Comparison of ENCODE assay signal across 8 cellular contexts in the genomic region with DNA sequence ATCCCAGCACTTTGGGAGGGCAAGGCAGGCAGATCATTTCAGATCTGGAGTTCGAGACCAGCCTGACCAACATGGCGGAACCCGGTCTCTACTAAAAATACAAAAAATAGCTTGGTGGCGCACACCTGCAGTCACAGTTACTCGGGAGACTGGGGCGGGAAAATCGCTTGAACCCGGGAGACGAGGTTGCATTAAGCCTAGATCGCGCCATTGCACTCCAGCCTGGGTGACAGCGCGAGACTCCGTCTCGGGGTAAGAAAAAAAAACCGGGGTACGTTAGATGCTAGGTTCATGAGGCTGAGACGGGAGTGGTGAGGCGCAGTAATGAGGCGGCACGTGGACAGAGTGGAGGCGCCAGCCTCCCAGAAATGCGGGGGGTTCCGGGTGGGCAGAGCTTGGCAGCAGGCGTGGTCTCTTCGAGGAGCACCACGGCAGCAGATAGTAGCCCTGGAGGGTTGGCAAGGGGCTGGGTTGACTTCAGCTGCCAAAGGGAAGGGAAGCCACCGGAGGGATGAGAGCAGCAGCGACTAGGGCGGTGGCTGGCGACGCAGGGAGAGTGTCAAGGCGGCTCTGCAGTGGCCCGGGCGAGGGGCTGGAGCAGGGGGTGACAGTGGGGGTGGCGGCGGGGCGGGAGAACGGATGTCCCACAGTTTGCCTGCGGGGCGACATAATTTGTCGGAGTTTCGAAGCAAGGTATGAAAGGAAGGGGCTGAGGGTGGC. TPM values are rescaled to one million over a fixed set of nuclear protein-coding genes. Genes with fewer than 3 reads are reported as not detected.
A peak's percentile ranks its signal among the peaks of the same experiment; 100 is the strongest.
DNase-seq lines count a peak whose midpoint lies in the region; ATAC-seq and TF ChIP-seq lines count a peak whose summit lies in the region.

No MANE protein-coding gene starts in this region.

- H3K27me3 Mint-ChIP-seq in brain (peaks cover 5% of the 10 kb centered on the region), memory B cell (no peaks in the 10 kb centered on the region)

- H3K4me1 ChIP-seq in vagina, result peaks cover 33% of the 10 kb centered on the region

- no peak for TF ChIP-seq POLR2A in vagina (IDR thresholded peaks at IDR 0.05)

- H3K27ac Mint-ChIP-seq in brain, result peak overlapping the region; percentile 55 to 98 (median 82)
- H3K27ac Mint-ChIP-seq in memory B cell, result peak overlapping the region; percentile 97

- peaks cover 0 to 36% of the 10 kb centered on the region in 2 donors for H3K36me3 ChIP-seq in vagina

- TF ChIP-seq CTCF in brain (conservative IDR thresholded peaks at IDR 0.05) (no peak), vagina (IDR thresholded peaks at IDR 0.05) (no peak)

- ATAC-seq in memory B cell (ENCODE audit: low read depth) (no peak), HG03095 (IDR thresholded peaks at IDR 0.05; ENCODE audit: unreplicated experiment) (no peak), HG02852 (IDR thresholded peaks at IDR 0.05; ENCODE audit: unreplicated experiment) (no peak)

- H3K4me1 Mint-ChIP-seq in brain (peaks cover 54% of the 10 kb centered on the region), memory B cell (peaks cover 21% of the 10 kb centered on the region)

- peaks cover 45% of the 10 kb centered on the region for H3K36me3 Mint-ChIP-seq in brain
- peaks cover 16% of the 10 kb centered on the region for H3K36me3 Mint-ChIP-seq in memory B cell

- no peaks in the 10 kb centered on the region for H3K9me3 ChIP-seq in vagina

- peak; percentile 47 for DNase-seq in stimulated activated CD4-positive, alpha-beta T cell treated with anti-CD3 and anti-CD28 coated beads, Interleukin-15, amount 100 ng/mL, for 24 hours
- DNase-seq in stimulated activated CD4-positive, alpha-beta T cell treated with anti-CD3 and anti-CD28 coated beads, Interleukin-1b, Interleukin-23, amount 100 ng/mL, for 48 hours, result no peak
- DNase-seq in memory B cell (ENCODE audit: low spot score in 2 of 2), result no peak
- no peak for DNase-seq in vagina (ENCODE audit: extremely low spot score in 2 of 2)
- DNase-seq in ureter (ENCODE audit: low spot score), result no peak

- H3K27me3 ChIP-seq in vagina, result no peaks in the 10 kb centered on the region

- peak overlapping the region; percentile 84 for H3K27ac ChIP-seq in vagina

- intact Hi-C loops in vagina (cut with DNase I), result no loop called here

- H3K4me3 ChIP-seq in vagina, result peak overlapping the region; percentile 73 to 98

- H3K9me3 Mint-ChIP-seq in brain (no peaks in the 10 kb centered on the region), memory B cell (no peaks in the 10 kb centered on the region)

- H3K4me3 Mint-ChIP-seq in brain (peak overlapping the region; percentile 92 to 96 (median 93)), memory B cell (peak overlapping the region; percentile 92)

RNA-seq across cellular contexts. Expression of a gene that starts 0.8 kb away (rescaled TPM):
- 152 TPM for polyA plus RNA-seq in brain (ENCODE audit: insufficient read depth, low read depth, low replicate concordance)
- total RNA-seq in vagina (84.2 TPM), ureter (145 TPM)

RNA-seq across cellular contexts. Expression of a gene that starts 7.1 kb away (rescaled TPM):
- 19.4 TPM for polyA plus RNA-seq in brain (ENCODE audit: insufficient read depth, low read depth, low replicate concordance)
- total RNA-seq in vagina (319 TPM), ureter (259 TPM)

RNA-seq across cellular contexts. Expression of a gene that starts 14.8 kb away (rescaled TPM):
- 54.3 TPM for polyA plus RNA-seq in brain (ENCODE audit: insufficient read depth, low read depth, low replicate concordance)
- total RNA-seq in vagina, result 3.2 TPM
- total RNA-seq in ureter, result 40.9 TPM

RNA-seq across cellular contexts. Expression of a gene that starts 29.2 kb away (rescaled TPM):
- 108 TPM for polyA plus RNA-seq in brain (ENCODE audit: insufficient read depth, low read depth, low replicate concordance)
- 35.8 TPM for total RNA-seq in vagina
- 83.3 TPM for total RNA-seq in ureter

RNA-seq across cellular contexts. Expression of a gene that starts 31.3 kb away (rescaled TPM):
- 217 TPM for polyA plus RNA-seq in brain (ENCODE audit: insufficient read depth, low read depth, low replicate concordance)
- total RNA-seq in vagina, result 94.5 TPM
- total RNA-seq in ureter, result 102 TPM

Comparison
In these comparisons a context has a peak if more than half of its experiments do, and no peak if none do; other contexts are left out.
1. RNA of a gene that starts 14.8 kb away (total RNA-seq): 40.9 TPM in ureter (single experiment); 3.2 TPM in vagina (single experiment); every median in the first group is over 10 times any median in the second.